1 cellular context compared by ENCODE assay signal in the genomic region with DNA sequence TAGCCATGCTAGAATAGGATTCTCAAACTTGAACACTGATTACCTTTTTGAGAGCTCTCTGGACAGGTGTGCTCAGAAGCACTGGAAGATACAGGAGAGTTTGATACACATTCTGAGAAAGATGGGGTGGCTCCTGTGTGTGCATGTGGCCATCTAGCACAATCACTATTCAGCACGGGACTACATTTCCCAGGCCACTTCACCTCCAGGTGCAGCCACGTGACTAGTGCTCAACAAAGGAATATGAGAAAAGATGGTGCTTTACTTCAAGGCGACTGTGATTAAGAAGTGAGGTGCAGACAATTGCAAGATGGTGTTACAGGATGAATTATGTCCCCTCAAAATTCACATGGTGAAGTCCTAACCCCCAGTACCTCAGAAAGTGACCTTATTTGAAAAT.
TF ChIP-seq lines count a peak whose summit lies in the region.

No MANE protein-coding gene starts in this region.

TF ChIP-seq in Ishikawa, 13 proteins besides CTCF, POLR2A, EP300 and RAD21:
- no peak for TF ChIP-seq TAF1 (IDR thresholded peaks at IDR 0.05; ENCODE audit: low read depth)
- no peak for TF ChIP-seq MAX (IDR thresholded peaks at IDR 0.05)
- TF ChIP-seq USF1 (IDR thresholded peaks at IDR 0.05) = peak; percentile 44; the same call in 1 of the 2 replicates
